ENCODE assay signal across 20 cellular contexts in genomic region chr2:227020416-227020815, GRCh38.
"Had no signal": no experiment of that assay in that cellular context is flagged by ENCODE, and none has a peak within 500 bp of the region (broad histone marks: within the 10 kb centered on the region; RNA-seq: fewer than 3 reads in every experiment).

No MANE protein-coding gene starts in this region.

- DNase-seq: Kasumi-1, MM.1S, NCI-H1048, NCI-H1105, NCI-H1417, NCI-H1436 treated with DMSO at 0.1 percent for 48 hours, NCI-H1694, NCI-H187 treated with DMSO at 0.1 percent for 48 hours, NCI-H2081, NCI-H2107, NCI-H226, NCI-H446, NCI-H510A, NCI-H524 treated with DMSO at 0.1 percent for 48 hours, NCI-H69, NCI-H774, RPMI8226, SHP77 had no signal

- ATAC-seq: K562, SK-N-SH treated with all-trans-retinoic acid at 6 μM for 48 hours had no signal
